ENCODE assay signal across 1 cellular context in the genomic region with DNA sequence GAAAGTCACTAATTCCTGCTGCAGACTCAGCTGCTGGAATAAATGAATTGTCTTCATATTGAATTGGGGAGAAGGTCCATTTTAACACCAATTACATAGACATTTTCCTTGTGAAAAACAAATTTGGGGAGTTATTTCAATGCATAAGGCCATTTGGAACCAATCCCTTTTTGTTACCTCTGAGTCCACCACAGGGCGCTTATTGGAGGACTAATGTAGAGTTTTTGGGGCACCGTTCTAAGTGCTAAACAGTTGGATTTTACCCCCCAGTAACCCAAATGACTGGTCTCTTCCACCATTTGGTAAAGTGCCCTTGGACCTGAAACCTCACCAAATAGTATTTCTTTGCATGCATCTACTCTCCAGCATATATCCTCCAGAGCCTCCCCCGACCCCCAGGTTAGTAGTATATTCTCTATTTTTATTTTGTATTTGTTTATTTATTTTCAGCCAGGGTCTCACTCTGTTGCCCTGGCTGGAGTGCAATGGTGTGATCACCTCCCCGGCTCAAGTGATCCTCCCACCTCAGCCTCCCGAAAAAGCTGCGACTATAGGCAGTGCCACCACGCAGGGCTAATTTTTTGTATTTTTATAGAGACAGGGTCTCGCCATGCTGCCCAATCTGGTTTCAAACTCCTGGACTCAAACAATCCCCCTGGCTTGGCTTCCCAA.
TF ChIP-seq lines count a peak whose summit lies in the region.

No MANE protein-coding gene starts in this region.

TF ChIP-seq in GM23338, 12 proteins besides CTCF, POLR2A, EP300 and RAD21 (continued from another document):
- TF ChIP-seq, protein P1, sequence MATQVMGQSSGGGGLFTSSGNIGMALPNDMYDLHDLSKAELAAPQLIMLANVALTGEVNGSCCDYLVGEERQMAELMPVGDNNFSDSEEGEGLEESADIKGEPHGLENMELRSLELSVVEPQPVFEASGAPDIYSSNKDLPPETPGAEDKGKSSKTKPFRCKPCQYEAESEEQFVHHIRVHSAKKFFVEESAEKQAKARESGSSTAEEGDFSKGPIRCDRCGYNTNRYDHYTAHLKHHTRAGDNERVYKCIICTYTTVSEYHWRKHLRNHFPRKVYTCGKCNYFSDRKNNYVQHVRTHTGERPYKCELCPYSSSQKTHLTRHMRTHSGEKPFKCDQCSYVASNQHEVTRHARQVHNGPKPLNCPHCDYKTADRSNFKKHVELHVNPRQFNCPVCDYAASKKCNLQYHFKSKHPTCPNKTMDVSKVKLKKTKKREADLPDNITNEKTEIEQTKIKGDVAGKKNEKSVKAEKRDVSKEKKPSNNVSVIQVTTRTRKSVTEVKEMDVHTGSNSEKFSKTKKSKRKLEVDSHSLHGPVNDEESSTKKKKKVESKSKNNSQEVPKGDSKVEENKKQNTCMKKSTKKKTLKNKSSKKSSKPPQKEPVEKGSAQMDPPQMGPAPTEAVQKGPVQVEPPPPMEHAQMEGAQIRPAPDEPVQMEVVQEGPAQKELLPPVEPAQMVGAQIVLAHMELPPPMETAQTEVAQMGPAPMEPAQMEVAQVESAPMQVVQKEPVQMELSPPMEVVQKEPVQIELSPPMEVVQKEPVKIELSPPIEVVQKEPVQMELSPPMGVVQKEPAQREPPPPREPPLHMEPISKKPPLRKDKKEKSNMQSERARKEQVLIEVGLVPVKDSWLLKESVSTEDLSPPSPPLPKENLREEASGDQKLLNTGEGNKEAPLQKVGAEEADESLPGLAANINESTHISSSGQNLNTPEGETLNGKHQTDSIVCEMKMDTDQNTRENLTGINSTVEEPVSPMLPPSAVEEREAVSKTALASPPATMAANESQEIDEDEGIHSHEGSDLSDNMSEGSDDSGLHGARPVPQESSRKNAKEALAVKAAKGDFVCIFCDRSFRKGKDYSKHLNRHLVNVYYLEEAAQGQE (IDR thresholded peaks at IDR 0.05; ENCODE audit: unreplicated experiment), result no peak
- TF ChIP-seq NANOG (IDR thresholded peaks at IDR 0.05; ENCODE audit: borderline replicate concordance) (no peak), POLR2AphosphoS5 (IDR thresholded peaks at IDR 0.05; ENCODE audit: low read depth) (no peak)
